ENCODE assay signal across 8 cellular contexts in genomic region chr7:30027915-30028748, GRCh38. TPM values are rescaled to one million over a fixed set of nuclear protein-coding genes. Genes with fewer than 3 reads are reported as not detected.
DNase-seq lines count a peak whose midpoint lies in the region; ATAC-seq, FAIRE-seq and TF ChIP-seq lines count a peak whose summit lies in the region.

Gene PLEKHA8, plus strand, starts transcription at chr7:30028412. Its CDS starts 351 bp downstream, at chr7:30028763.

- peak; percentile 44 for TF ChIP-seq POLR2A in A549 (IDR thresholded peaks at IDR 0.05; ENCODE audit: low read length)

- H3K36me3 ChIP-seq in WERI-Rb-1, result peaks cover under 1% of the 10 kb centered on the region; the same call in 1 of the 2 replicates

- H3K9me3 ChIP-seq in A549 (no peaks in the 10 kb centered on the region), WERI-Rb-1 (ENCODE audit: severe bottlenecking) (no peaks in the 10 kb centered on the region)

- under 1% methylated on average over 13 of the region's 77 CpGs for WGBS in A549 (ENCODE audit: missing lambda C conversion rate)

- no peak for TF ChIP-seq EP300 in A549 (IDR thresholded peaks at IDR 0.05)

- in situ Hi-C loops in T47D (cut with HindIII; ENCODE audit: low pct_unique_long_range_greater_than_20kb, low sequenced_read_pairs), result no loop called here

- peak within 1 kb of the TSS; percentile 77 to 94 for H3K27ac ChIP-seq in A549
- peak within 1 kb of the TSS; percentile 77 for H3K27ac ChIP-seq in WERI-Rb-1
- H3K27ac ChIP-seq in skin epidermis, result peak within 1 kb of the TSS; percentile 47 to 93 (median 80)

- CTCF ChIA-PET in A549 (lab: Yijun Ruan, JAX), result interaction anchor here (1.4 to 2.1 kb wide), 3 partner anchors 34 to 46 kb away, joined by 5 to 9 read pairs (median 7); no protein-coding TSS in a partner anchor

- POLR2A ChIA-PET in A549 (lab: Yijun Ruan, JAX), result interaction anchor here (0.6 to 1.5 kb wide), 2 partner anchors 13 to 64 kb away, joined by 4 to 7 read pairs; no protein-coding TSS in a partner anchor

- H3K4me3 ChIP-seq in A549 (peak within 1 kb of the TSS; percentile 71), WERI-Rb-1 (ENCODE audit: low read depth, low read length) (peak within 1 kb of the TSS; percentile 54), skin epidermis (peak within 1 kb of the TSS; percentile 82 to 98 (median 96))

- no peak for TF ChIP-seq RAD21 in A549 (conservative IDR thresholded peaks at IDR 0.05 in 1 of 2, IDR thresholded peaks at IDR 0.05 in 1 of 2)

- TF ChIP-seq CTCF in A549 (IDR thresholded peaks at IDR 0.05) (no peak), WERI-Rb-1 (IDR thresholded peaks at IDR 0.05; ENCODE audit: low read depth, low read length) (no peak)

- no peaks in the 10 kb centered on the region for H3K27me3 ChIP-seq in WERI-Rb-1 (ENCODE audit: insufficient read depth, low read depth, severe bottlenecking)

- DNase-seq in A549 (ENCODE audit: low read depth in 1 of 2, low spot score in 1 of 2) (peak; percentile 83 to 85), NCI-H2081 (lab: John Stamatoyannopoulos, UW) (peak; percentile 80 to 86), WERI-Rb-1 (peak; percentile 90), T47D (ENCODE audit: low read depth in 1 of 2, low spot score in 1 of 2) (peak; percentile 88 to 95), iPS-NIHi11 (ENCODE audit: low spot score) (peak; percentile 89)

- no peak for FAIRE-seq in A549 (lab: Jason Lieb, UNC)

- H3K4me2 ChIP-seq in A549, result peak within 1 kb of the TSS; percentile 86

- peaks cover 20% of the 10 kb centered on the region; the same call in 2 of the 3 replicates for H3K4me1 ChIP-seq in A549

- ATAC-seq in A549, result peak; percentile 49 to 67
- peak; percentile 33 for ATAC-seq in GM18519 (IDR thresholded peaks at IDR 0.05; ENCODE audit: low FRiP score, unreplicated experiment)
- ATAC-seq in HG03039 (IDR thresholded peaks at IDR 0.05; ENCODE audit: unreplicated experiment), result peak; percentile 48

TF ChIP-seq in A549, 52 proteins besides CTCF, POLR2A, EP300 and RAD21:
- TF ChIP-seq KDM1A (IDR thresholded peaks at IDR 0.05; ENCODE audit: low read depth) (peak; percentile 72; the same call in 1 of the 2 replicates), RFX5 (IDR thresholded peaks at IDR 0.05) (peak; percentile 64; the same call in 1 of the 2 replicates), PHF8 (IDR thresholded peaks at IDR 0.05; ENCODE audit: borderline replicate concordance, low read depth) (peak; percentile 77), ESRRA (IDR thresholded peaks at IDR 0.05; ENCODE audit: borderline replicate concordance, low read length) (no peak), FOSL2 (IDR thresholded peaks at IDR 0.05) (no peak), FOSL2 (CRISPR knock-in tag; IDR thresholded peaks at IDR 0.05) (0 out of 2 replicates have a peak, but pooled peaks have one; percentile 30), JUN (IDR thresholded peaks at IDR 0.05) (peak in 1 of 2 experiments; percentile 59; a peak in 2 of 5 replicates), MAX (IDR thresholded peaks at IDR 0.05) (peak; percentile 55; the same call in 1 of the 2 replicates), SREBF2 (IDR thresholded peaks at IDR 0.05) (no peak)
TF ChIP-seq in A549: peak in this region for 6.

RNA-seq across cellular contexts. Expression of gene PLEKHA8, which starts in this region (rescaled TPM):
- polyA plus RNA-seq in A549 (2011; rRNA removed), result 10.6 and 10.9 TPM in 2 replicates
- 1.7 TPM in 2 replicates for polyA plus RNA-seq in A549 (2012; cell fraction: cytosol; rRNA removed)
- 0.94 and 1.8 TPM in 2 replicates for polyA plus RNA-seq in A549 (2012; cell fraction: nucleus; rRNA removed)
- polyA plus RNA-seq in A549 (2017; fragmentation: RNase III; extraction: RNeasy Plus Mini Kit Qiagen cat#74134 plus additional on column Dnase treatment), result 5.9 to 6.6 TPM (median 6.2 TPM) in 3 replicates
- 8.5 and 9.8 TPM in 2 replicates for polyA minus RNA-seq in A549 (2011; rRNA and poly(A)+ RNA removed)

Comparison
In these comparisons a context has a peak if more than half of its experiments do, and no peak if none do; other contexts are left out.
1. Peak in every context shown above with its lines: DNase-seq, ATAC-seq, H3K4me3 ChIP-seq and H3K27ac ChIP-seq.